Comparison of ENCODE assay signal across 1 cellular context in genomic region chr11:110571286-110571685, GRCh38.
TF ChIP-seq lines count a peak whose summit lies in the region.

No MANE protein-coding gene starts in this region.

TF ChIP-seq in GM23338, 12 proteins besides CTCF, POLR2A, EP300 and RAD21 (continued from another document):
- TF ChIP-seq ZNF114 (CRISPR knock-in tag; IDR thresholded peaks at IDR 0.05) = no peak
- TF ChIP-seq REST (IDR thresholded peaks at IDR 0.05; ENCODE audit: unreplicated experiment) = no peak
